1 cellular context compared by ENCODE assay signal in genomic region chr14:31207287-31207745, GRCh38.
TF ChIP-seq lines count a peak whose summit lies in the region.

No MANE protein-coding gene starts in this region.

TF ChIP-seq in WTC11, 78 proteins besides CTCF, POLR2A, EP300 and RAD21 (continued from another document):
- TF ChIP-seq, protein P1, sequence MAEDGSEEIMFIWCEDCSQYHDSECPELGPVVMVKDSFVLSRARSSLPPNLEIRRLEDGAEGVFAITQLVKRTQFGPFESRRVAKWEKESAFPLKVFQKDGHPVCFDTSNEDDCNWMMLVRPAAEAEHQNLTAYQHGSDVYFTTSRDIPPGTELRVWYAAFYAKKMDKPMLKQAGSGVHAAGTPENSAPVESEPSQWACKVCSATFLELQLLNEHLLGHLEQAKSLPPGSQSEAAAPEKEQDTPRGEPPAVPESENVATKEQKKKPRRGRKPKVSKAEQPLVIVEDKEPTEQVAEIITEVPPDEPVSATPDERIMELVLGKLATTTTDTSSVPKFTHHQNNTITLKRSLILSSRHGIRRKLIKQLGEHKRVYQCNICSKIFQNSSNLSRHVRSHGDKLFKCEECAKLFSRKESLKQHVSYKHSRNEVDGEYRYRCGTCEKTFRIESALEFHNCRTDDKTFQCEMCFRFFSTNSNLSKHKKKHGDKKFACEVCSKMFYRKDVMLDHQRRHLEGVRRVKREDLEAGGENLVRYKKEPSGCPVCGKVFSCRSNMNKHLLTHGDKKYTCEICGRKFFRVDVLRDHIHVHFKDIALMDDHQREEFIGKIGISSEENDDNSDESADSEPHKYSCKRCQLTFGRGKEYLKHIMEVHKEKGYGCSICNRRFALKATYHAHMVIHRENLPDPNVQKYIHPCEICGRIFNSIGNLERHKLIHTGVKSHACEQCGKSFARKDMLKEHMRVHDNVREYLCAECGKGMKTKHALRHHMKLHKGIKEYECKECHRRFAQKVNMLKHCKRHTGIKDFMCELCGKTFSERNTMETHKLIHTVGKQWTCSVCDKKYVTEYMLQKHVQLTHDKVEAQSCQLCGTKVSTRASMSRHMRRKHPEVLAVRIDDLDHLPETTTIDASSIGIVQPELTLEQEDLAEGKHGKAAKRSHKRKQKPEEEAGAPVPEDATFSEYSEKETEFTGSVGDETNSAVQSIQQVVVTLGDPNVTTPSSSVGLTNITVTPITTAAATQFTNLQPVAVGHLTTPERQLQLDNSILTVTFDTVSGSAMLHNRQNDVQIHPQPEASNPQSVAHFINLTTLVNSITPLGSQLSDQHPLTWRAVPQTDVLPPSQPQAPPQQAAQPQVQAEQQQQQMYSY (CRISPR knock-in tag; IDR thresholded peaks at IDR 0.05): no peak
- peak; percentile 15; the same call in 1 of the 2 replicates for TF ChIP-seq CBFB (CRISPR knock-in tag; IDR thresholded peaks at IDR 0.05; ENCODE audit: low read depth)
- no peak for TF ChIP-seq JAZF1 (CRISPR knock-in tag; IDR thresholded peaks at IDR 0.05)
- TF ChIP-seq PREB (CRISPR knock-in tag; IDR thresholded peaks at IDR 0.05; ENCODE audit: borderline replicate concordance): 0 out of 2 replicates have a peak, but pooled peaks have one; percentile 46
- peak; percentile 54; the same call in 1 of the 2 replicates for TF ChIP-seq ETV6 (CRISPR knock-in tag; IDR thresholded peaks at IDR 0.05)
- 0 out of 2 replicates have a peak, but pooled peaks have one; percentile 45 for TF ChIP-seq ATF3 (CRISPR knock-in tag; conservative IDR thresholded peaks at IDR 0.05)
- TF ChIP-seq FOXK1 (CRISPR knock-in tag; IDR thresholded peaks at IDR 0.05): peak; percentile 47
- TF ChIP-seq ELF4 (CRISPR knock-in tag; IDR thresholded peaks at IDR 0.05; ENCODE audit: low read depth): no peak; the same call in 1 of the 2 replicates
- no peak for TF ChIP-seq ZBTB21 (CRISPR knock-in tag; IDR thresholded peaks at IDR 0.05; ENCODE audit: borderline replicate concordance)
- no peak; the same call in 1 of the 2 replicates for TF ChIP-seq FOXP1 (CRISPR knock-in tag; IDR thresholded peaks at IDR 0.05; ENCODE audit: borderline replicate concordance)
- TF ChIP-seq ZNF317 (CRISPR knock-in tag; IDR thresholded peaks at IDR 0.05; ENCODE audit: borderline replicate concordance, low read depth): no peak
- TF ChIP-seq, protein P2, sequence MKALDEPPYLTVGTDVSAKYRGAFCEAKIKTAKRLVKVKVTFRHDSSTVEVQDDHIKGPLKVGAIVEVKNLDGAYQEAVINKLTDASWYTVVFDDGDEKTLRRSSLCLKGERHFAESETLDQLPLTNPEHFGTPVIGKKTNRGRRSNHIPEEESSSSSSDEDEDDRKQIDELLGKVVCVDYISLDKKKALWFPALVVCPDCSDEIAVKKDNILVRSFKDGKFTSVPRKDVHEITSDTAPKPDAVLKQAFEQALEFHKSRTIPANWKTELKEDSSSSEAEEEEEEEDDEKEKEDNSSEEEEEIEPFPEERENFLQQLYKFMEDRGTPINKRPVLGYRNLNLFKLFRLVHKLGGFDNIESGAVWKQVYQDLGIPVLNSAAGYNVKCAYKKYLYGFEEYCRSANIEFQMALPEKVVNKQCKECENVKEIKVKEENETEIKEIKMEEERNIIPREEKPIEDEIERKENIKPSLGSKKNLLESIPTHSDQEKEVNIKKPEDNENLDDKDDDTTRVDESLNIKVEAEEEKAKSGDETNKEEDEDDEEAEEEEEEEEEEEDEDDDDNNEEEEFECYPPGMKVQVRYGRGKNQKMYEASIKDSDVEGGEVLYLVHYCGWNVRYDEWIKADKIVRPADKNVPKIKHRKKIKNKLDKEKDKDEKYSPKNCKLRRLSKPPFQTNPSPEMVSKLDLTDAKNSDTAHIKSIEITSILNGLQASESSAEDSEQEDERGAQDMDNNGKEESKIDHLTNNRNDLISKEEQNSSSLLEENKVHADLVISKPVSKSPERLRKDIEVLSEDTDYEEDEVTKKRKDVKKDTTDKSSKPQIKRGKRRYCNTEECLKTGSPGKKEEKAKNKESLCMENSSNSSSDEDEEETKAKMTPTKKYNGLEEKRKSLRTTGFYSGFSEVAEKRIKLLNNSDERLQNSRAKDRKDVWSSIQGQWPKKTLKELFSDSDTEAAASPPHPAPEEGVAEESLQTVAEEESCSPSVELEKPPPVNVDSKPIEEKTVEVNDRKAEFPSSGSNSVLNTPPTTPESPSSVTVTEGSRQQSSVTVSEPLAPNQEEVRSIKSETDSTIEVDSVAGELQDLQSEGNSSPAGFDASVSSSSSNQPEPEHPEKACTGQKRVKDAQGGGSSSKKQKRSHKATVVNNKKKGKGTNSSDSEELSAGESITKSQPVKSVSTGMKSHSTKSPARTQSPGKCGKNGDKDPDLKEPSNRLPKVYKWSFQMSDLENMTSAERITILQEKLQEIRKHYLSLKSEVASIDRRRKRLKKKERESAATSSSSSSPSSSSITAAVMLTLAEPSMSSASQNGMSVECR (CRISPR knock-in tag; IDR thresholded peaks at IDR 0.05; ENCODE audit: borderline replicate concordance): peak; percentile 74
- TF ChIP-seq JUN (CRISPR knock-in tag; IDR thresholded peaks at IDR 0.05): peak; percentile 72; the same call in 1 of the 2 replicates
- TF ChIP-seq, protein P3, sequence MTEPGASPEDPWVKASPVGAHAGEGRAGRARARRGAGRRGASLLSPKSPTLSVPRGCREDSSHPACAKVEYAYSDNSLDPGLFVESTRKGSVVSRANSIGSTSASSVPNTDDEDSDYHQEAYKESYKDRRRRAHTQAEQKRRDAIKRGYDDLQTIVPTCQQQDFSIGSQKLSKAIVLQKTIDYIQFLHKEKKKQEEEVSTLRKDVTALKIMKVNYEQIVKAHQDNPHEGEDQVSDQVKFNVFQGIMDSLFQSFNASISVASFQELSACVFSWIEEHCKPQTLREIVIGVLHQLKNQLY (CRISPR knock-in tag; IDR thresholded peaks at IDR 0.05): 0 out of 2 replicates have a peak, but pooled peaks have one; percentile 20
TF ChIP-seq in WTC11: peak in this region for 17.
